In genomic region chr20:309841-310644, GRCh38 we compare ENCODE assay signal across 1 cellular context.
A peak's percentile ranks its signal among the peaks of the same experiment; 100 is the strongest.
TF ChIP-seq lines count a peak whose summit lies in the region.

No MANE protein-coding gene starts in this region.

TF ChIP-seq in HepG2, 621 proteins besides CTCF, POLR2A, EP300 and RAD21 (continues in another document):
- TF ChIP-seq ZNF510 (CRISPR knock-in tag; IDR thresholded peaks at IDR 0.05; ENCODE audit: low read depth) (0 out of 2 replicates have a peak, but pooled peaks have one; percentile 31), TEF (CRISPR knock-in tag; IDR thresholded peaks at IDR 0.05) (no peak), MTF2 (CRISPR knock-in tag; IDR thresholded peaks at IDR 0.05; ENCODE audit: borderline replicate concordance) (no peak), KLF6 (CRISPR knock-in tag; IDR thresholded peaks at IDR 0.05) (0 out of 2 replicates have a peak, but pooled peaks have one; percentile 27), ATF2 (CRISPR knock-in tag; IDR thresholded peaks at IDR 0.05) (peak; percentile 39; the same call in 1 of the 2 replicates), MBNL3 (CRISPR knock-in tag; conservative IDR thresholded peaks at IDR 0.05) (no peak), ZNF317 (CRISPR knock-in tag; IDR thresholded peaks at IDR 0.05) (peak; percentile 87; the same call in 1 of the 2 replicates), NFYC (CRISPR knock-in tag; IDR thresholded peaks at IDR 0.05) (peak; percentile 87), ZNF33B (CRISPR knock-in tag; IDR thresholded peaks at IDR 0.05) (peak; percentile 68; the same call in 1 of the 2 replicates), SNAPC2 (CRISPR knock-in tag; IDR thresholded peaks at IDR 0.05) (peak; percentile 86; the same call in 1 of the 2 replicates), ZNF484 (CRISPR knock-in tag; IDR thresholded peaks at IDR 0.05; ENCODE audit: borderline replicate concordance, low read depth) (no peak), THAP8 (CRISPR knock-in tag; IDR thresholded peaks at IDR 0.05; ENCODE audit: borderline replicate concordance) (peak; percentile 81; the same call in 1 of the 2 replicates), PHF8 (CRISPR knock-in tag; IDR thresholded peaks at IDR 0.05) (peak; percentile 60), RORA (CRISPR knock-in tag; IDR thresholded peaks at IDR 0.05) (no peak), ZFP36L2 (CRISPR knock-in tag; IDR thresholded peaks at IDR 0.05) (no peak), HDAC2 (CRISPR knock-in tag; IDR thresholded peaks at IDR 0.05) (no peak; the same call in 1 of the 2 replicates), TOPORS (CRISPR knock-in tag; IDR thresholded peaks at IDR 0.05) (peak; percentile 21), ZNF362 (CRISPR knock-in tag; IDR thresholded peaks at IDR 0.05; ENCODE audit: borderline replicate concordance) (no peak), JARID2 (CRISPR knock-in tag; IDR thresholded peaks at IDR 0.05; ENCODE audit: insufficient replicate concordance) (no peak), SIN3A (IDR thresholded peaks at IDR 0.05; ENCODE audit: borderline replicate concordance, low read depth, low read length) (peak; percentile 7; the same call in 1 of the 2 replicates), KLF13 (CRISPR knock-in tag; IDR thresholded peaks at IDR 0.05) (no peak), KAT8 (CRISPR knock-in tag; IDR thresholded peaks at IDR 0.05) (peak; percentile 15), SRY (CRISPR knock-in tag; IDR thresholded peaks at IDR 0.05) (peak; percentile 91; the same call in 1 of the 2 replicates), ZNF30 (CRISPR knock-in tag; IDR thresholded peaks at IDR 0.05) (no peak), ZBTB1 (CRISPR knock-in tag; IDR thresholded peaks at IDR 0.05; ENCODE audit: borderline replicate concordance) (no peak), ZNF331 (CRISPR knock-in tag; IDR thresholded peaks at IDR 0.05) (peak; percentile 60; the same call in 1 of the 2 replicates), JUNB (CRISPR knock-in tag; IDR thresholded peaks at IDR 0.05; ENCODE audit: borderline replicate concordance) (no peak), ZNF782 (CRISPR knock-in tag; IDR thresholded peaks at IDR 0.05; ENCODE audit: borderline replicate concordance) (peak; percentile 87; the same call in 1 of the 2 replicates), ZSCAN25 (CRISPR knock-in tag; IDR thresholded peaks at IDR 0.05) (peak; percentile 86), ZHX1 (CRISPR knock-in tag; IDR thresholded peaks at IDR 0.05; ENCODE audit: low read depth) (peak; percentile 22; the same call in 1 of the 2 replicates), ZBTB7A (CRISPR knock-in tag; IDR thresholded peaks at IDR 0.05) (no peak), ZNF3 (CRISPR knock-in tag; IDR thresholded peaks at IDR 0.05) (no peak), ZNF335 (CRISPR knock-in tag; IDR thresholded peaks at IDR 0.05) (0 out of 2 replicates have a peak, but pooled peaks have one; percentile 53), YY1 (IDR thresholded peaks at IDR 0.05; ENCODE audit: insufficient read depth, insufficient replicate concordance, low read depth, low read length) (no peak), SP2 (CRISPR knock-in tag; IDR thresholded peaks at IDR 0.05) (peak; percentile 80), MIER3 (CRISPR knock-in tag; IDR thresholded peaks at IDR 0.05; ENCODE audit: borderline replicate concordance) (no peak), BCL3 (CRISPR knock-in tag; IDR thresholded peaks at IDR 0.05) (peak; percentile 92), ZSCAN29 (CRISPR knock-in tag; conservative IDR thresholded peaks at IDR 0.05) (no peak; the same call in 1 of the 2 replicates), SOX13 (IDR thresholded peaks at IDR 0.05) (no peak), SOX13 (CRISPR knock-in tag; conservative IDR thresholded peaks at IDR 0.05 in 1 of 2, IDR thresholded peaks at IDR 0.05 in 1 of 2) (0 out of 4 replicates have a peak, but pooled peaks have one; percentile 10 to 48), ZNF652 (CRISPR knock-in tag; IDR thresholded peaks at IDR 0.05; ENCODE audit: borderline replicate concordance, low read depth) (no peak; the same call in 1 of the 2 replicates), ZNF747 (CRISPR knock-in tag; IDR thresholded peaks at IDR 0.05; ENCODE audit: borderline replicate concordance) (peak; percentile 19; the same call in 1 of the 2 replicates), CREB1 (IDR thresholded peaks at IDR 0.05) (0 out of 2 replicates have a peak, but pooled peaks have one; percentile 52), CREB1 (CRISPR knock-in tag; IDR thresholded peaks at IDR 0.05) (no peak), IKZF5 (CRISPR knock-in tag; IDR thresholded peaks at IDR 0.05) (0 out of 2 replicates have a peak, but pooled peaks have one; percentile 64), HIVEP1 (CRISPR knock-in tag; IDR thresholded peaks at IDR 0.05) (peak; percentile 62; the same call in 1 of the 2 replicates), ZNF776 (CRISPR knock-in tag; IDR thresholded peaks at IDR 0.05) (peak; percentile 86; the same call in 1 of the 2 replicates), HES4 (CRISPR knock-in tag; IDR thresholded peaks at IDR 0.05; ENCODE audit: borderline replicate concordance) (no peak), ZNF333 (CRISPR knock-in tag; IDR thresholded peaks at IDR 0.05; ENCODE audit: borderline replicate concordance) (peak; percentile 97)
- TF ChIP-seq, protein P1, sequence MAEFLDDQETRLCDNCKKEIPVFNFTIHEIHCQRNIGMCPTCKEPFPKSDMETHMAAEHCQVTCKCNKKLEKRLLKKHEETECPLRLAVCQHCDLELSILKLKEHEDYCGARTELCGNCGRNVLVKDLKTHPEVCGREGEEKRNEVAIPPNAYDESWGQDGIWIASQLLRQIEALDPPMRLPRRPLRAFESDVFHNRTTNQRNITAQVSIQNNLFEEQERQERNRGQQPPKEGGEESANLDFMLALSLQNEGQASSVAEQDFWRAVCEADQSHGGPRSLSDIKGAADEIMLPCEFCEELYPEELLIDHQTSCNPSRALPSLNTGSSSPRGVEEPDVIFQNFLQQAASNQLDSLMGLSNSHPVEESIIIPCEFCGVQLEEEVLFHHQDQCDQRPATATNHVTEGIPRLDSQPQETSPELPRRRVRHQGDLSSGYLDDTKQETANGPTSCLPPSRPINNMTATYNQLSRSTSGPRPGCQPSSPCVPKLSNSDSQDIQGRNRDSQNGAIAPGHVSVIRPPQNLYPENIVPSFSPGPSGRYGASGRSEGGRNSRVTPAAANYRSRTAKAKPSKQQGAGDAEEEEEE (CRISPR knock-in tag; IDR thresholded peaks at IDR 0.05; ENCODE audit: borderline replicate concordance): no peak
- TF ChIP-seq, protein P2, sequence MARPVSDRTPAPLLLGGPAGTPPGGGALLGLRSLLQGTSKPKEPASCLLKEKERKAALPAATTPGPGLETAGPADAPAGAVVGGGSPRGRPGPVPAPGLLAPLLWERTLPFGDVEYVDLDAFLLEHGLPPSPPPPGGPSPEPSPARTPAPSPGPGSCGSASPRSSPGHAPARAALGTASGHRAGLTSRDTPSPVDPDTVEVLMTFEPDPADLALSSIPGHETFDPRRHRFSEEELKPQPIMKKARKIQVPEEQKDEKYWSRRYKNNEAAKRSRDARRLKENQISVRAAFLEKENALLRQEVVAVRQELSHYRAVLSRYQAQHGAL (CRISPR knock-in tag; IDR thresholded peaks at IDR 0.05; ENCODE audit: not compliant biosample characterization): peak; percentile 6
- TF ChIP-seq, protein P3, sequence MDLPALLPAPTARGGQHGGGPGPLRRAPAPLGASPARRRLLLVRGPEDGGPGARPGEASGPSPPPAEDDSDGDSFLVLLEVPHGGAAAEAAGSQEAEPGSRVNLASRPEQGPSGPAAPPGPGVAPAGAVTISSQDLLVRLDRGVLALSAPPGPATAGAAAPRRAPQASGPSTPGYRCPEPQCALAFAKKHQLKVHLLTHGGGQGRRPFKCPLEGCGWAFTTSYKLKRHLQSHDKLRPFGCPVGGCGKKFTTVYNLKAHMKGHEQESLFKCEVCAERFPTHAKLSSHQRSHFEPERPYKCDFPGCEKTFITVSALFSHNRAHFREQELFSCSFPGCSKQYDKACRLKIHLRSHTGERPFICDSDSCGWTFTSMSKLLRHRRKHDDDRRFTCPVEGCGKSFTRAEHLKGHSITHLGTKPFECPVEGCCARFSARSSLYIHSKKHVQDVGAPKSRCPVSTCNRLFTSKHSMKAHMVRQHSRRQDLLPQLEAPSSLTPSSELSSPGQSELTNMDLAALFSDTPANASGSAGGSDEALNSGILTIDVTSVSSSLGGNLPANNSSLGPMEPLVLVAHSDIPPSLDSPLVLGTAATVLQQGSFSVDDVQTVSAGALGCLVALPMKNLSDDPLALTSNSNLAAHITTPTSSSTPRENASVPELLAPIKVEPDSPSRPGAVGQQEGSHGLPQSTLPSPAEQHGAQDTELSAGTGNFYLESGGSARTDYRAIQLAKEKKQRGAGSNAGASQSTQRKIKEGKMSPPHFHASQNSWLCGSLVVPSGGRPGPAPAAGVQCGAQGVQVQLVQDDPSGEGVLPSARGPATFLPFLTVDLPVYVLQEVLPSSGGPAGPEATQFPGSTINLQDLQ (CRISPR knock-in tag; IDR thresholded peaks at IDR 0.05): no peak
- TF ChIP-seq, protein P4, sequence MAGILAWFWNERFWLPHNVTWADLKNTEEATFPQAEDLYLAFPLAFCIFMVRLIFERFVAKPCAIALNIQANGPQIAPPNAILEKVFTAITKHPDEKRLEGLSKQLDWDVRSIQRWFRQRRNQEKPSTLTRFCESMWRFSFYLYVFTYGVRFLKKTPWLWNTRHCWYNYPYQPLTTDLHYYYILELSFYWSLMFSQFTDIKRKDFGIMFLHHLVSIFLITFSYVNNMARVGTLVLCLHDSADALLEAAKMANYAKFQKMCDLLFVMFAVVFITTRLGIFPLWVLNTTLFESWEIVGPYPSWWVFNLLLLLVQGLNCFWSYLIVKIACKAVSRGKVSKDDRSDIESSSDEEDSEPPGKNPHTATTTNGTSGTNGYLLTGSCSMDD (CRISPR knock-in tag; IDR thresholded peaks at IDR 0.05): 0 out of 2 replicates have a peak, but pooled peaks have one; percentile 21
- TF ChIP-seq, protein P5, sequence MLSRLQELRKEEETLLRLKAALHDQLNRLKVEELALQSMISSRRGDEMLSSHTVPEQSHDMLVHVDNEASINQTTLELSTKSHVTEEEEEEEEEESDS (CRISPR knock-in tag; IDR thresholded peaks at IDR 0.05; ENCODE audit: borderline replicate concordance): no peak
